Comparison of ENCODE assay signal across 27 cellular contexts in genomic region chr2:105254520-105255210, GRCh38. TPM values are rescaled to one million over a fixed set of nuclear protein-coding genes. Genes with fewer than 3 reads are reported as not detected.
DNase-seq lines count a peak whose midpoint lies in the region; ATAC-seq and TF ChIP-seq lines count a peak whose summit lies in the region.
"Had no signal": no experiment of that assay in that cellular context is flagged by ENCODE, and none has a peak within 500 bp of the region (broad histone marks: within the 10 kb centered on the region; RNA-seq: fewer than 3 reads in every experiment).

No MANE protein-coding gene starts in this region.

- H3K4me2 ChIP-seq in mammary epithelial cell (ENCODE audit: insufficient read depth, low read depth, low read length) (no peak overlapping the region), neuronal stem cell (ENCODE audit: insufficient read depth, low read length, poor library complexity, severe bottlenecking) (no peak overlapping the region)
- H3K4me2 ChIP-seq: KMS-11, PC-9 had no signal

- H3K4me3 ChIP-seq in mammary epithelial cell (replicated peaks in 1 of 3; ENCODE audit: insufficient read depth in 1 of 3, low read depth in 2 of 3, low read length in 3 of 3), result no peak overlapping the region
- no peak overlapping the region for H3K4me3 ChIP-seq in breast epithelium
- H3K4me3 ChIP-seq in neuronal stem cell (ENCODE audit: low read length in 2 of 2), result no peak overlapping the region
- H3K4me3 ChIP-seq: PC-9 had no signal

- BruUV-seq in mammary epithelial cell (replicated peaks; lab: Mats Ljungman, UMichigan), result no TSS peak

- no peaks in the 10 kb centered on the region for H3K9me3 Mint-ChIP-seq in stimulated activated memory B cell treated with anti-CD40 and anti-IgM and Interleukin-4, amounts not matched to agents 10 μg/mL and 1 μg/mL and 100 μg/mL, for 72 hours
- H3K9me3 Mint-ChIP-seq: IgD-negative memory B cell had no signal

- H4K91ac ChIP-seq in neuronal stem cell (ENCODE audit: low read depth, low read length, poor library complexity), result no peak overlapping the region

- no peak for ATAC-seq in stimulated activated memory B cell treated with anti-CD40 and anti-IgM and Interleukin-4, amounts not matched to agents 10 μg/mL and 1 μg/mL and 100 μg/mL, for 72 hours
- ATAC-seq: HCT116 had no signal

- no peaks in the 10 kb centered on the region for H3K27me3 Mint-ChIP-seq in stimulated activated memory B cell treated with anti-CD40 and anti-IgM and Interleukin-4, amounts not matched to agents 10 μg/mL and 1 μg/mL and 100 μg/mL, for 72 hours
- H3K27me3 Mint-ChIP-seq: IgD-negative memory B cell had no signal

- no peak overlapping the region for H3K23ac ChIP-seq in neuronal stem cell (ENCODE audit: low read depth, low read length, poor library complexity)

- no peak for TF ChIP-seq POLR2A in breast epithelium (IDR thresholded peaks at IDR 0.05)

- H3K27ac Mint-ChIP-seq in stimulated activated memory B cell treated with anti-CD40 and anti-IgM and Interleukin-4, amounts not matched to agents 10 μg/mL and 1 μg/mL and 100 μg/mL, for 72 hours, result no peak overlapping the region
- H3K27ac Mint-ChIP-seq: IgD-negative memory B cell had no signal

- TF ChIP-seq CTCF in mammary epithelial cell (conservative IDR thresholded peaks at IDR 0.05 in 1 of 2, IDR thresholded peaks at IDR 0.05 in 1 of 2; ENCODE audit: extremely low read depth in 1 of 2, insufficient read depth in 1 of 2, low read depth in 1 of 2, low read length in 2 of 2) (no peak), breast epithelium (IDR thresholded peaks at IDR 0.05) (no peak)

- H3K4me3 Mint-ChIP-seq in stimulated activated memory B cell treated with anti-CD40 and anti-IgM and Interleukin-4, amounts not matched to agents 10 μg/mL and 1 μg/mL and 100 μg/mL, for 72 hours, result no peak overlapping the region
- H3K4me3 Mint-ChIP-seq: IgD-negative memory B cell had no signal

- peaks cover 6% of the 10 kb centered on the region for H3K4me1 ChIP-seq in mammary epithelial cell (ENCODE audit: insufficient read depth, low read length)
- H3K4me1 ChIP-seq in breast epithelium, result no peaks in the 10 kb centered on the region
- H3K4me1 ChIP-seq in neuronal stem cell (ENCODE audit: control insufficient read depth in 2 of 2, insufficient read depth in 1 of 2, low read depth in 1 of 2, low read length in 2 of 2), result peaks cover 0 to 2% of the 10 kb centered on the region in 2 donors

- H2BK120ac ChIP-seq in neuronal stem cell (ENCODE audit: low read depth, low read length), result no peak overlapping the region

- intact Hi-C loops in mammary epithelial cell (cut with micrococcal nuclease) (no loop called here), breast epithelium (cut with DNase I; ENCODE audit: low total_unique reads) (no loop called here)

- H3K36me3 Mint-ChIP-seq in stimulated activated memory B cell treated with anti-CD40 and anti-IgM and Interleukin-4, amounts not matched to agents 10 μg/mL and 1 μg/mL and 100 μg/mL, for 72 hours, result peaks cover 5% of the 10 kb centered on the region

- H2AFZ ChIP-seq in mammary epithelial cell (ENCODE audit: low read depth, low read length) (peak overlapping the region; percentile 20), neuronal stem cell (ENCODE audit: low read length) (no peak overlapping the region)
- H2AFZ ChIP-seq: PC-9 had no signal

- H3K18ac ChIP-seq in neuronal stem cell (ENCODE audit: low read length), result no peak overlapping the region

- no peak for DNase-seq in mammary epithelial cell
- DNase-seq in breast epithelium (ENCODE audit: low spot score in 2 of 2), result no peak
- peak; percentile 64 for DNase-seq in amniotic epithelial cell (ENCODE audit: low read depth)
- DNase-seq in neuronal stem cell (ENCODE audit: low spot score), result no peak
- no peak for DNase-seq in AG20443 (ENCODE audit: low spot score)
- DNase-seq in SHP77 treated with DMSO at 0.1 percent for 48 hours (lab: John Stamatoyannopoulos, UW), result no peak
- DNase-seq in NCI-H345 (lab: John Stamatoyannopoulos, UW), result no peak
- DNase-seq: Calu3, DMS79 treated with DMSO at 0.1 percent for 48 hours, GF-D8, MM.1S, NCI-H1105, NCI-H1436 treated with DMSO at 0.1 percent for 48 hours, NCI-H187 treated with DMSO at 0.1 percent for 48 hours, NCI-H446, NCI-H524 treated with DMSO at 0.1 percent for 48 hours, NCI-H774, PC-9, Right ventricle myocardium superior had no signal

- no peaks in the 10 kb centered on the region for H4K20me1 ChIP-seq in mammary epithelial cell (ENCODE audit: insufficient read depth, low read length)

- H3K14ac ChIP-seq in neuronal stem cell (ENCODE audit: low read length), result no peak overlapping the region

- H4K8ac ChIP-seq in neuronal stem cell (ENCODE audit: low read depth, low read length), result no peak overlapping the region

- no peaks in the 10 kb centered on the region for H3K79me2 ChIP-seq in mammary epithelial cell (ENCODE audit: insufficient read depth, low read length)

- 52% methylated on average over 5 of the region's 5 CpGs for WGBS in mammary epithelial cell (ENCODE audit: low coverage, missing lambda C conversion rate)
- no CpG with 5 or more reads among the region's 5 CpGs for WGBS in neuronal stem cell (ENCODE audit: extremely low coverage in 2 of 2, insufficient read length in 2 of 2, insufficient replicate concordance in 1 of 2), 2 donors

- dilution Hi-C loops in mammary epithelial cell (cut with HindIII; ENCODE audit: low sequenced_read_pairs), result no loop called here

- H3K27ac ChIP-seq in mammary epithelial cell (ENCODE audit: insufficient read depth, low read depth, low read length) (no peak overlapping the region), breast epithelium (peak overlapping the region in 1 of 2 donors; percentile 7), neuronal stem cell (replicated peaks; ENCODE audit: low read length) (no peak overlapping the region)
- H3K27ac ChIP-seq: 22Rv1, KMS-11, PC-9 had no signal

- H2BK15ac ChIP-seq in neuronal stem cell (ENCODE audit: low read length), result peak overlapping the region; percentile 28

- H3K9ac ChIP-seq in mammary epithelial cell (ENCODE audit: insufficient read depth, low read length) (no peak overlapping the region), neuronal stem cell (ENCODE audit: low read depth, low read length, poor library complexity) (no peak overlapping the region)
- H3K9ac ChIP-seq: KMS-11 had no signal

- H2AK5ac ChIP-seq in neuronal stem cell (ENCODE audit: low read depth, low read length), result no peak overlapping the region

- H3K27me3 ChIP-seq in mammary epithelial cell (ENCODE audit: insufficient read depth, low read length) (no peaks in the 10 kb centered on the region), breast epithelium (no peaks in the 10 kb centered on the region), neuronal stem cell (ENCODE audit: control insufficient read depth in 3 of 3, insufficient read depth in 3 of 3, low read depth in 1 of 3, low read length in 3 of 3) (no peaks in the 10 kb centered on the region)

- H3K36me3 ChIP-seq in mammary epithelial cell (ENCODE audit: insufficient read depth, low read length) (no peaks in the 10 kb centered on the region), breast epithelium (no peaks in the 10 kb centered on the region), neuronal stem cell (replicated peaks in 1 of 2; ENCODE audit: control insufficient read depth in 2 of 2, insufficient read depth in 2 of 2, low read length in 2 of 2) (no peaks in the 10 kb centered on the region)

- H3K79me1 ChIP-seq in neuronal stem cell (ENCODE audit: low read depth, low read length), result no peaks in the 10 kb centered on the region

- H3K4ac ChIP-seq in neuronal stem cell (ENCODE audit: low read length), result no peak overlapping the region

- H2BK5ac ChIP-seq in neuronal stem cell (ENCODE audit: low read length), result no peak overlapping the region

- H3K9me3 ChIP-seq in mammary epithelial cell (replicated peaks; ENCODE audit: insufficient read depth, low read length), result no peaks in the 10 kb centered on the region
- H3K9me3 ChIP-seq in breast epithelium, result no peaks in the 10 kb centered on the region
- peaks cover 0 to 4% of the 10 kb centered on the region in 2 donors for H3K9me3 ChIP-seq in neuronal stem cell (replicated peaks in 1 of 2; ENCODE audit: control insufficient read depth in 2 of 2, insufficient read depth in 1 of 2, low read depth in 1 of 2, low read length in 2 of 2)

- H2BK12ac ChIP-seq in neuronal stem cell (ENCODE audit: low read length), result no peak overlapping the region

- CTCF ChIA-PET in mammary epithelial cell (lab: Charles Lee; ENCODE audit: low non-redundant PET), result no interaction called here

- H3K4me1 Mint-ChIP-seq in stimulated activated memory B cell treated with anti-CD40 and anti-IgM and Interleukin-4, amounts not matched to agents 10 μg/mL and 1 μg/mL and 100 μg/mL, for 72 hours, result no peaks in the 10 kb centered on the region
- H3K4me1 Mint-ChIP-seq: IgD-negative memory B cell had no signal

- in situ Hi-C loops in mammary epithelial cell (cut with MboI; ENCODE audit: low sequenced_read_pairs in 2 of 2), result no loop called here

RNA-seq across cellular contexts. Expression of gene GPR45, which starts 13.1 kb away (rescaled TPM):
- not detected for total RNA-seq in mammary epithelial cell
- polyA plus RNA-seq in mammary epithelial cell, result not detected
- not detected for polyA minus RNA-seq in mammary epithelial cell
- total RNA-seq in breast epithelium, result not detected
- 0.17 TPM for polyA plus RNA-seq in neuronal stem cell (2013, experiment 1 of 2)
- polyA plus RNA-seq in neuronal stem cell (2013, experiment 2 of 2), result 0.14 TPM
- total RNA-seq: Calu3, H4, PC-9, Right ventricle myocardium superior, RPMI7951 had no signal
- polyA plus RNA-seq: BJ, IgD-negative memory B cell had no signal
